In the genomic region with DNA sequence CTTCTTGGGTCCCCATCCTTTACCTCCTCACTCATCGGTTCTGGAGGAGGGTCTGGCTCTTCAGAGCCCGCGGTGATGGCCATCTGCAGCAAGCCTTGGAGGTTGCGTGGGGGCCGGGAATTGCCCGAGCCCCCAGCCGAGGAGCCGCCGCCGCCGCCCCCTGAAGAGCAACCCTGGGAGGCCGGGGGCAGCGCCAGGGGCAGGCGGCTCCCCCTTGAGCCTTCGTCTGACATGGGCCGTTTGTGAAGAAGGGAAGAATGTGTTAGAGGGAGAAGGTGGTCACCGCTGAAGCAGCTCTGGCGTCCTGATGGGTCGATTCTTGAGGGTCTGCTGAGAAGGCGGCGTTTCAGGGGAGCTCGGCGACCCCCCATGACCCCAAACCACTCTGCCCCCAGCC, we compare ENCODE assay signal across 8 cellular contexts. TPM values are rescaled to one million over a fixed set of nuclear protein-coding genes. Genes with fewer than 3 reads are reported as not detected.
DNase-seq lines count a peak whose midpoint lies in the region; ATAC-seq, FAIRE-seq and TF ChIP-seq lines count a peak whose summit lies in the region.

No MANE protein-coding gene starts in this region.

- peak overlapping the region; percentile 79 to 83 for H3K4me3 ChIP-seq in right atrium auricular region
- peak overlapping the region; percentile 78 to 89 for H3K4me3 ChIP-seq in cardiac fibroblast (replicated peaks in 1 of 2; ENCODE audit: low read depth in 2 of 2, low read length in 2 of 2)
- H3K4me3 ChIP-seq in mucosa of descending colon, result peak overlapping the region; percentile 42
- H3K4me3 ChIP-seq in aorta (ENCODE audit: low read length in 2 of 2), result peak overlapping the region; percentile 5 to 53

- FAIRE-seq in GM19239 (lab: Jason Lieb, UNC), result no peak

- H3K27me3 ChIP-seq in right atrium auricular region (no peaks in the 10 kb centered on the region), aorta (ENCODE audit: control insufficient read depth in 1 of 2, insufficient read depth in 2 of 2, low read length in 1 of 2) (no peaks in the 10 kb centered on the region)

- WGBS in aorta, 2 donors, result 3 to 4% methylated on average over 23 of the region's 23 CpGs

- DNase-seq in right atrium auricular region (ENCODE audit: low spot score) (no peak), left cardiac atrium (no peak), cardiac fibroblast (ENCODE audit: low read depth in 2 of 2) (no peak), mucosa of descending colon (no peak), aorta (no peak), GM19239 (ENCODE audit: insufficient read length, low spot score) (no peak), OCI-M1 (lab: John Stamatoyannopoulos, UW) (no peak), NCI-H2171 treated with DMSO at 0.1 percent for 48 hours (lab: John Stamatoyannopoulos, UW) (no peak)

- intact Hi-C loops in left cardiac atrium (cut with DNase I), result no loop called here
- intact Hi-C loops in mucosa of descending colon (cut with DNase I, micrococcal nuclease), result no loop called here
- intact Hi-C loops in aorta (cut with DNase I), result loop anchor here in 1 of 2 donors (2.0 kb wide), 1 partner anchor 19 kb away; no protein-coding TSS in a partner anchor

- peak overlapping the region; percentile 83 to 84 for H3K27ac ChIP-seq in right atrium auricular region
- H3K27ac ChIP-seq in aorta (ENCODE audit: low read depth in 1 of 2, low read length in 2 of 2), result no peak overlapping the region

- peaks cover 14% of the 10 kb centered on the region for H3K36me3 ChIP-seq in right atrium auricular region
- no peaks in the 10 kb centered on the region for H3K36me3 ChIP-seq in mucosa of descending colon (ENCODE audit: low read depth)
- no peaks in the 10 kb centered on the region for H3K36me3 ChIP-seq in aorta (ENCODE audit: control insufficient read depth in 1 of 2, insufficient read depth in 2 of 2, low read length in 1 of 2)

- TF ChIP-seq CTCF in right atrium auricular region (IDR thresholded peaks at IDR 0.05) (no peak), cardiac fibroblast (IDR thresholded peaks at IDR 0.05; ENCODE audit: low read depth, low read length) (no peak), mucosa of descending colon (IDR thresholded peaks at IDR 0.05) (no peak)

- no peaks in the 10 kb centered on the region for H3K9me3 ChIP-seq in right atrium auricular region
- H3K9me3 ChIP-seq in mucosa of descending colon, result no peaks in the 10 kb centered on the region
- no peaks in the 10 kb centered on the region for H3K9me3 ChIP-seq in aorta (ENCODE audit: control insufficient read depth, low read length)

- ATAC-seq in left cardiac atrium (no peak), mucosa of descending colon (no peak), aorta (ENCODE audit: low FRiP score) (peak; percentile 1)

- peaks cover 0 to 26% of the 10 kb centered on the region in 2 donors for H3K4me1 ChIP-seq in right atrium auricular region
- H3K4me1 ChIP-seq in mucosa of descending colon (ENCODE audit: low read depth), result peaks cover 11% of the 10 kb centered on the region
- no peaks in the 10 kb centered on the region for H3K4me1 ChIP-seq in aorta (ENCODE audit: control insufficient read depth in 1 of 2, insufficient read depth in 2 of 2, low read length in 2 of 2)

RNA-seq across cellular contexts. Expression of a gene that starts 0.5 kb away (rescaled TPM):
- total RNA-seq in right atrium auricular region (10 to 100 TPM; 29.6 to 35.8 TPM), left cardiac atrium (10 to 100 TPM; 26.4 to 35.8 TPM), mucosa of descending colon (10 to 100 TPM; 25.6 to 36.0 (median 29.5) TPM), aorta (10 to 100 TPM; 14.1 to 16.3 TPM)
- 10 to 100 TPM; 14.7 to 25.3 TPM for polyA plus RNA-seq in aorta

RNA-seq across cellular contexts. Expression of a gene that starts 4.4 kb away (rescaled TPM):
- total RNA-seq in right atrium auricular region (10 to 100 TPM in 1 of 2 donors, 1 to 10 TPM in 1; 5.6 to 15.6 TPM), left cardiac atrium (10 to 100 TPM in 1 of 2 donors, 1 to 10 TPM in 1; 9.1 to 19.5 TPM), mucosa of descending colon (10 to 100 TPM in 1 of 3 donors, 1 to 10 TPM in 2; 1.6 to 18.1 (median 1.9) TPM), aorta (10 to 100 TPM; 14.2 to 18.5 TPM)
- polyA plus RNA-seq in aorta, result 10 to 100 TPM in 1 of 2 donors, 1 to 10 TPM in 1; 4.8 to 25.1 TPM

RNA-seq across cellular contexts. Expression of a gene that starts 20.6 kb away (rescaled TPM):
- total RNA-seq in right atrium auricular region (10 to 100 TPM; 28.7 to 35.5 TPM), left cardiac atrium (10 to 100 TPM; 37.8 to 42.4 TPM), mucosa of descending colon (10 to 100 TPM; 60.0 to 72.9 (median 65.9) TPM), aorta (10 to 100 TPM; 47.9 to 55.4 TPM)
- polyA plus RNA-seq in aorta, result 10 to 100 TPM; 15.2 to 25.3 TPM

RNA-seq across cellular contexts. Expression of a gene that starts 45.8 kb away (rescaled TPM):
- 1 to 10 TPM in 1 of 2 donors, not detected in 1; 3.3 TPM for total RNA-seq in right atrium auricular region
- total RNA-seq in left cardiac atrium, result 1 to 10 TPM; 3.1 to 3.6 TPM
- 10 to 100 TPM; 31.6 to 62.1 (median 36.4) TPM for total RNA-seq in mucosa of descending colon
- total RNA-seq in aorta, result 1 to 10 TPM; 2.9 to 9.6 TPM
- 1 to 10 TPM in 1 of 2 donors, under 1 TPM in 1; 0.72 to 5.5 TPM for polyA plus RNA-seq in aorta

RNA-seq across cellular contexts. Expression of a gene that starts 50.8 kb away (rescaled TPM):
- total RNA-seq in right atrium auricular region, result 1 to 10 TPM in 1 of 2 donors, not detected in 1; 1.3 TPM
- 1 to 10 TPM; 1.2 to 1.4 TPM for total RNA-seq in left cardiac atrium
- total RNA-seq in mucosa of descending colon, result 1 to 10 TPM; 3.4 to 4.5 (median 3.7) TPM
- 1 to 10 TPM; 2.0 to 3.6 TPM for total RNA-seq in aorta
- 10 to 100 TPM in 1 of 2 donors, 1 to 10 TPM in 1; 2.9 to 10.9 TPM for polyA plus RNA-seq in aorta

Comparison
In these comparisons a context has a peak if more than half of its experiments do, and no peak if none do; other contexts are left out.
1. H3K27ac ChIP-seq: peak in right atrium auricular region (2 of 2); none in aorta (0 of 2).
2. H3K4me3 ChIP-seq: peak in every context shown above with its lines; median percentile 84 in cardiac fibroblast; 81 in right atrium auricular region; 42 in mucosa of descending colon; 29 in aorta.